ENCODE assay signal across 19 cellular contexts in genomic region chr17:53093386-53093785, GRCh38.
DNase-seq lines count a peak whose midpoint lies in the region; ATAC-seq and TF ChIP-seq lines count a peak whose summit lies in the region.
"Had no signal": no experiment of that assay in that cellular context is flagged by ENCODE, and none has a peak within 500 bp of the region (broad histone marks: within the 10 kb centered on the region; RNA-seq: fewer than 3 reads in every experiment).

No MANE protein-coding gene starts in this region.

- no peaks in the 10 kb centered on the region for H4K20me1 ChIP-seq in KMS-11 (ENCODE audit: insufficient read depth)
- H4K20me1 ChIP-seq: BLaER1 had no signal

- no peak for TF ChIP-seq CTCF in KMS-11 (conservative IDR thresholded peaks at IDR 0.05; ENCODE audit: low read depth, low read length)
- TF ChIP-seq CTCF in thyroid gland (IDR thresholded peaks at IDR 0.05), result no peak
- TF ChIP-seq CTCF in left lung (IDR thresholded peaks at IDR 0.05), result no peak

- H3K36me3 ChIP-seq in KMS-11 (ENCODE audit: insufficient read depth) (no peaks in the 10 kb centered on the region), thyroid gland (no peaks in the 10 kb centered on the region), left lung (no peaks in the 10 kb centered on the region)
- H3K36me3 ChIP-seq: BLaER1 had no signal

- intact Hi-C loops in thyroid gland (cut with DNase I) (no loop called here), left lung (cut with DNase I) (no loop called here)

- H3K9me3 ChIP-seq in thyroid gland, result no peaks in the 10 kb centered on the region
- peaks cover 0 to 5% of the 10 kb centered on the region in 2 donors for H3K9me3 ChIP-seq in left lung
- H3K9me3 ChIP-seq: BLaER1, Caco-2 had no signal

- H3K27ac ChIP-seq in KMS-11 (no peak overlapping the region), thyroid gland (no peak overlapping the region), left lung (no peak overlapping the region)
- H3K27ac ChIP-seq: 22Rv1, BLaER1, C4-2B had no signal

- ATAC-seq in GM19455 (IDR thresholded peaks at IDR 0.05; ENCODE audit: unreplicated experiment) (no peak), left lung (no peak), esophagus mucosa (no peak)
- ATAC-seq: CD8-positive, alpha-beta T cell; GM23338; HCT116 had no signal

- no peaks in the 10 kb centered on the region for H3K79me2 ChIP-seq in KMS-11 (ENCODE audit: insufficient read depth, low read depth)

- peak; percentile 81 for DNase-seq in DMS 273 (lab: John Stamatoyannopoulos, UW; ENCODE audit: unreplicated experiment)
- DNase-seq in cerebellar cortex (ENCODE audit: low spot score), result peak; percentile 95
- peak; percentile 36 for DNase-seq in pons (ENCODE audit: low spot score)
- no peak for DNase-seq in thyroid gland
- no peak for DNase-seq in left lung
- DNase-seq: Caco-2; CD4-positive, CD25-positive, alpha-beta regulatory T cell; CD8-positive, alpha-beta T cell; DMS53; DMS79 treated with DMSO at 0.1 percent for 48 hours; H9 had no signal

- peaks cover 29% of the 10 kb centered on the region for H3K4me1 ChIP-seq in KMS-11 (ENCODE audit: low read depth, poor library complexity, severe bottlenecking)
- H3K4me1 ChIP-seq in thyroid gland, result no peaks in the 10 kb centered on the region
- no peaks in the 10 kb centered on the region for H3K4me1 ChIP-seq in left lung
- H3K4me1 ChIP-seq: Caco-2 had no signal

- H3K27me3 ChIP-seq in KMS-11 (ENCODE audit: insufficient read depth, low read depth), result no peaks in the 10 kb centered on the region
- no peaks in the 10 kb centered on the region for H3K27me3 ChIP-seq in thyroid gland
- H3K27me3 ChIP-seq in left lung, result no peaks in the 10 kb centered on the region
- H3K27me3 ChIP-seq: BLaER1 had no signal

- H3K4me3 ChIP-seq in KMS-11 (IDR thresholded peaks at IDR 0.05; ENCODE audit: insufficient read depth, low read depth, low read length) (no peak overlapping the region), thyroid gland (replicated peaks in 1 of 3) (no peak overlapping the region), left lung (no peak overlapping the region)
- H3K4me3 ChIP-seq: BLaER1, GM23338 had no signal

- 73 to 77% methylated on average over 1 of the region's 1 CpG for WGBS in thyroid gland, 2 donors

- no peak overlapping the region for H2AFZ ChIP-seq in KMS-11 (ENCODE audit: low read depth)
- H2AFZ ChIP-seq: GM23338 had no signal

- H3K9ac ChIP-seq in KMS-11, result no peak overlapping the region
- H3K9ac ChIP-seq: BLaER1 had no signal

- 0 out of 2 replicates have a peak overlapping the region, but pooled peaks have one; percentile 69 for H3K4me2 ChIP-seq in KMS-11
- H3K4me2 ChIP-seq: BLaER1, GM23338 had no signal

- TF ChIP-seq POLR2A in thyroid gland (IDR thresholded peaks at IDR 0.05), result no peak

Comparison
In these comparisons a context has a peak if more than half of its experiments do, and no peak if none do; other contexts are left out.
1. DNase-seq: peak in DMS 273 (single experiment), cerebellar cortex (single experiment) and pons (single experiment); none in thyroid gland (0 of 2) and left lung (0 of 2).